Comparison of ENCODE assay signal across 20 cellular contexts in the genomic region with DNA sequence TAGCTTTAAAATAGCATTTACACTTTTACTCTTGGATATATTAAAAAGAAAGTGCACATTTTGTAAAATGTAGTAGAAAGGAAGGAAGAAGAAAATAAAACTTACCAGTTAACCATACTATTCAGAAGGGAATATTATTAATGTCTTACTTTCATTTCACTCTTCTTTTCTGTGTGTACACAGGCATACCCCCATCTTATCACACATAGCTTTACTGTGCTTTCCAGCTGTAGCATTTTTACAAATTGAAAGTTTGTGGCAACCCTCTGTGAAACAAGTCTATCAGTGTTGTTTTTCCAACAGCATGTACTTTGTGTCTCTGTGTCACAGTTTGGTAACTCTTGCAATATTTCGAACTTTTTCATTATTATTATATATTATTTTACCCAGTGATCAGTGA.
"Had no signal": no experiment of that assay in that cellular context is flagged by ENCODE, and none has a peak within 500 bp of the region (broad histone marks: within the 10 kb centered on the region; RNA-seq: fewer than 3 reads in every experiment).

No MANE protein-coding gene starts in this region.

- H3K27me3 ChIP-seq: MG63 had no signal

- H3K4me3 ChIP-seq: MG63 had no signal

- DNase-seq: KBM-7, MG63, NCI-H1092, NCI-H1105 treated with DMSO at 0.1 percent for 48 hours, NCI-H1417 treated with DMSO at 0.1 percent for 48 hours, NCI-H146, NCI-H1694 treated with DMSO at 0.1 percent for 48 hours, NCI-H1930, NCI-H2081, NCI-H2171, NCI-H226, NCI-H446, NCI-H510A, NCI-H524 treated with DMSO at 0.1 percent for 48 hours, NCI-H69, NCI-H774, SHP77, SK-N-SH had no signal

- H3K9me3 ChIP-seq: MG63, SK-N-SH had no signal

- FAIRE-seq: RCC 7860 had no signal

- H3K27ac ChIP-seq: RWPE1 had no signal

- H3K36me3 ChIP-seq: MG63 had no signal
